21 cellular contexts compared by ENCODE assay signal in genomic region chr2:55180374-55180773, GRCh38. TPM values are rescaled to one million over a fixed set of nuclear protein-coding genes. Genes with fewer than 3 reads are reported as not detected.
DNase-seq lines count a peak whose midpoint lies in the region; ATAC-seq, FAIRE-seq and TF ChIP-seq lines count a peak whose summit lies in the region.
"Had no signal": no experiment of that assay in that cellular context is flagged by ENCODE, and none has a peak within 500 bp of the region (broad histone marks: within the 10 kb centered on the region; RNA-seq: fewer than 3 reads in every experiment).

No MANE protein-coding gene starts in this region.

- no peaks in the 10 kb centered on the region for H3K9me3 Mint-ChIP-seq in activated CD4-positive, alpha-beta memory T cell treated with anti-CD3 and anti-CD28 coated beads for 36 hours
- H3K9me3 Mint-ChIP-seq: CD4-positive, alpha-beta T cell; CD8-positive, alpha-beta T cell had no signal

- H3K27me3 ChIP-seq in HepG2 (ENCODE audit: control insufficient read depth in 1 of 2, insufficient read depth in 2 of 2, low read length in 2 of 2): no peaks in the 10 kb centered on the region
- H3K27me3 ChIP-seq in right lobe of liver: no peaks in the 10 kb centered on the region
- H3K27me3 ChIP-seq: BLaER1 treated with 17β-estradiol and CSF1 and Interleukin-3, amounts not matched to agents 10 nM and 100 nM had no signal

- DNase-seq in HepG2 (ENCODE audit: low spot score) (peak; percentile 59), right lobe of liver (no peak), left colon (no peak)
- DNase-seq in activated CD4-positive, alpha-beta memory T cell treated with anti-CD3 and anti-CD28 coated beads for 36 hours: no peak
- DNase-seq: AML-193; Caco-2; Calu3; CD4-positive, alpha-beta T cell; CD8-positive, alpha-beta T cell; DMS79 treated with DMSO at 0.1 percent for 48 hours; GF-D8 had no signal

- no peak for FAIRE-seq in HepG2 (lab: Jason Lieb, UNC)
- FAIRE-seq: A549, D721Med, G401.6, GM12891, GM19239 had no signal

- ATAC-seq in HepG2 (peak; percentile 89), right lobe of liver (no peak), left colon (peak; percentile 58), GM18870 (IDR thresholded peaks at IDR 0.05; ENCODE audit: unreplicated experiment) (no peak)
- ATAC-seq: A549; CD8-positive, alpha-beta T cell had no signal

- in situ Hi-C loops in HepG2 (cut with HindIII; ENCODE audit: extremely low pct_ligation_motif_present, low pct_unique_long_range_greater_than_20kb): no loop called here

- no peaks in the 10 kb centered on the region for H3K36me3 Mint-ChIP-seq in activated CD4-positive, alpha-beta memory T cell treated with anti-CD3 and anti-CD28 coated beads for 36 hours
- H3K36me3 Mint-ChIP-seq: CD8-positive, alpha-beta T cell had no signal

- no peak overlapping the region for H3K27ac Mint-ChIP-seq in activated CD4-positive, alpha-beta memory T cell treated with anti-CD3 and anti-CD28 coated beads for 36 hours
- H3K27ac Mint-ChIP-seq: B cell; CD4-positive, alpha-beta T cell; CD8-positive, alpha-beta T cell had no signal

- intact Hi-C loops in HepG2 (cut with micrococcal nuclease; ENCODE audit: unreplicated experiment) (no loop called here), right lobe of liver (cut with DNase I) (no loop called here), left colon (cut with DNase I, micrococcal nuclease) (no loop called here)
- intact Hi-C loops in activated CD4-positive, alpha-beta memory T cell treated with anti-CD3 and anti-CD28 coated beads for 36 hours (cut with micrococcal nuclease): no loop called here

- H3K79me2 ChIP-seq in HepG2 (ENCODE audit: insufficient read depth, low read length): no peaks in the 10 kb centered on the region

- TF ChIP-seq RAD21 in HepG2 (CRISPR knock-in tag; IDR thresholded peaks at IDR 0.05): no peak

- H3K27me3 Mint-ChIP-seq in activated CD4-positive, alpha-beta memory T cell treated with anti-CD3 and anti-CD28 coated beads for 36 hours: no peaks in the 10 kb centered on the region
- H3K27me3 Mint-ChIP-seq: B cell; CD4-positive, alpha-beta T cell had no signal

- BruUV-seq in HepG2 (replicated peaks; lab: Mats Ljungman, UMichigan): no TSS peak

- H3K36me3 ChIP-seq in HepG2 (replicated peaks in 1 of 2; ENCODE audit: control insufficient read depth in 1 of 2, insufficient read depth in 2 of 2, low read length in 2 of 2) (no peaks in the 10 kb centered on the region), right lobe of liver (no peaks in the 10 kb centered on the region)

- POLR2A ChIA-PET in HepG2 (lab: Yijun Ruan, JAX): no interaction called here
- POLR2A ChIA-PET in activated CD4-positive, alpha-beta memory T cell treated with anti-CD3 and anti-CD28 coated beads for 36 hours (lab: Charles Lee): no interaction called here

- CTCF ChIA-PET in HepG2 (lab: Yijun Ruan, JAX; ENCODE audit: low intra/inter-chr PET ratio, low total read pairs): no interaction called here
- CTCF ChIA-PET in activated CD4-positive, alpha-beta memory T cell treated with anti-CD3 and anti-CD28 coated beads for 36 hours (lab: Charles Lee): no interaction called here

- H3K9ac ChIP-seq in HepG2 (ENCODE audit: insufficient read depth, low read depth, low read length): no peak overlapping the region
- H3K9ac ChIP-seq: BLaER1 treated with 17β-estradiol and CSF1 and Interleukin-3, amounts not matched to agents 10 nM and 100 nM had no signal

- H2AFZ ChIP-seq in HepG2 (ENCODE audit: low read length): no peak overlapping the region

- H3K27ac ChIP-seq in HepG2 (ENCODE audit: extremely low read length, insufficient read depth, low read length) (no peak overlapping the region), right lobe of liver (no peak overlapping the region)
- H3K27ac ChIP-seq: 22Rv1; A549; BLaER1 treated with 17β-estradiol and CSF1 and Interleukin-3, amounts not matched to agents 10 nM and 100 nM; C4-2B had no signal

- H3K4me3 ChIP-seq in HepG2 (replicated peaks in 1 of 3; ENCODE audit: insufficient read depth in 1 of 3, low read depth in 2 of 3, low read length in 3 of 3) (no peak overlapping the region), right lobe of liver (no peak overlapping the region)
- H3K4me3 ChIP-seq: A549; BLaER1 treated with 17β-estradiol and CSF1 and Interleukin-3, amounts not matched to agents 10 nM and 100 nM had no signal

- 30% methylated on average over 2 of the region's 2 CpGs for WGBS in HepG2 (ENCODE audit: low lambda C conversion rate)
- WGBS in right lobe of liver (ENCODE audit: insufficient coverage, low coverage, low lambda C conversion rate, missing lambda C conversion rate): 93% methylated on average over 2 of the region's 2 CpGs

- TF ChIP-seq EP300 in HepG2 (IDR thresholded peaks at IDR 0.05; ENCODE audit: low read depth in 2 of 2, low read length in 2 of 2) (peak in 1 of 2 experiments; percentile 72; a peak in 1 of 4 replicates), HepG2 (CRISPR knock-in tag; IDR thresholded peaks at IDR 0.05; ENCODE audit: borderline replicate concordance) (no peak)

- peaks cover 8% of the 10 kb centered on the region for H3K4me1 Mint-ChIP-seq in activated CD4-positive, alpha-beta memory T cell treated with anti-CD3 and anti-CD28 coated beads for 36 hours (ENCODE audit: low read depth)

- TF ChIP-seq POLR2A in HepG2 (IDR thresholded peaks at IDR 0.05; ENCODE audit: insufficient read depth in 1 of 2, low read depth in 2 of 2, low read length in 2 of 2) (no peak), right lobe of liver (IDR thresholded peaks at IDR 0.05) (no peak)

- no peak overlapping the region for H3K4me2 ChIP-seq in HepG2 (ENCODE audit: low read depth, low read length)
- H3K4me2 ChIP-seq: A549; BLaER1 treated with 17β-estradiol and CSF1 and Interleukin-3, amounts not matched to agents 10 nM and 100 nM had no signal

- no peak for TF ChIP-seq CTCF in HepG2 (CRISPR knock-in tag; IDR thresholded peaks at IDR 0.05)
- TF ChIP-seq CTCF in right lobe of liver (IDR thresholded peaks at IDR 0.05): no peak

- H3K4me1 ChIP-seq in HepG2 (ENCODE audit: insufficient read depth, low read length) (peaks cover 23% of the 10 kb centered on the region), right lobe of liver (no peaks in the 10 kb centered on the region)

- no peaks in the 10 kb centered on the region for H3K9me3 ChIP-seq in HepG2 (ENCODE audit: low read length)
- H3K9me3 ChIP-seq in right lobe of liver: no peaks in the 10 kb centered on the region
- H3K9me3 ChIP-seq: A549; BLaER1 treated with 17β-estradiol and CSF1 and Interleukin-3, amounts not matched to agents 10 nM and 100 nM; Caco-2 had no signal

- H3K4me3 Mint-ChIP-seq in activated CD4-positive, alpha-beta memory T cell treated with anti-CD3 and anti-CD28 coated beads for 36 hours: no peak overlapping the region
- H3K4me3 Mint-ChIP-seq: B cell; CD4-positive, alpha-beta T cell; CD8-positive, alpha-beta T cell had no signal

- no peaks in the 10 kb centered on the region for H4K20me1 ChIP-seq in HepG2 (ENCODE audit: insufficient read depth, low read length)
- H4K20me1 ChIP-seq: BLaER1 treated with 17β-estradiol and CSF1 and Interleukin-3, amounts not matched to agents 10 nM and 100 nM had no signal

RNA-seq across cellular contexts. Expression of gene CLHC1, which starts 51.7 kb away (rescaled TPM):
- 12.1 and 12.6 TPM in 2 replicates for total RNA-seq in HepG2 (2016; rRNA removed; fragmentation: Illumina TruSeq; extraction: Trizol)
- 11.8 and 17.4 TPM in 2 replicates for total RNA-seq in HepG2 (2016; cell fraction: cytosol; rRNA removed; fragmentation: Illumina TruSeq; extraction: Trizol; ENCODE audit: low read depth)
- 5.5 and 11.3 TPM in 2 replicates for total RNA-seq in HepG2 (2016; cell fraction: insoluble cytoplasmic fraction; rRNA removed; fragmentation: Illumina TruSeq; extraction: Trizol)
- 9.1 and 10.3 TPM in 2 replicates for total RNA-seq in HepG2 (2016; cell fraction: membrane; rRNA removed; fragmentation: Illumina TruSeq; extraction: Trizol)
- 30.1 and 37.8 TPM in 2 replicates for total RNA-seq in HepG2 (2016; cell fraction: nucleus; rRNA removed; fragmentation: Illumina TruSeq; extraction: Trizol)
- 8.3 and 9.8 TPM in 2 replicates for polyA plus RNA-seq in HepG2 (2011; rRNA removed)
- polyA plus RNA-seq in HepG2 (2011; cell fraction: cytosol; rRNA removed): 3.0 and 3.5 TPM in 2 replicates
- 13.4 and 18.3 TPM in 2 replicates for polyA plus RNA-seq in HepG2 (2011; cell fraction: nucleus; rRNA removed)
- polyA plus RNA-seq in HepG2 (2012): 6.2 and 11.1 TPM in 2 replicates
- 0.94 and 3.3 TPM in 2 replicates for polyA plus RNA-seq in HepG2 (2016; cell fraction: cytosol; fragmentation: Illumina TruSeq; extraction: Trizol; ENCODE audit: low read depth)
- polyA plus RNA-seq in HepG2 (2016; cell fraction: insoluble cytoplasmic fraction; fragmentation: Illumina TruSeq; extraction: Trizol; ENCODE audit: low read depth): 5.6 and 6.0 TPM in 2 replicates
- polyA plus RNA-seq in HepG2 (2016; cell fraction: membrane; fragmentation: Illumina TruSeq; extraction: Trizol; ENCODE audit: low read depth): 1.7 and 2.3 TPM in 2 replicates
- 30.8 and 41.3 TPM in 2 replicates for polyA plus RNA-seq in HepG2 (2016; cell fraction: nucleus; fragmentation: Illumina TruSeq; extraction: Trizol; ENCODE audit: insufficient read depth, low read depth)
- polyA minus RNA-seq in HepG2 (2011; rRNA and poly(A)+ RNA removed; ENCODE audit: low replicate concordance): 8.9 and 12.5 TPM in 2 replicates
- polyA minus RNA-seq in HepG2 (2011; cell fraction: cytosol; rRNA and poly(A)+ RNA removed): 3.3 and 4.6 TPM in 2 replicates
- polyA minus RNA-seq in HepG2 (2011; cell fraction: nucleus; rRNA and poly(A)+ RNA removed): 49.1 and 55.3 TPM in 2 replicates
- total RNA-seq in right lobe of liver: 1 to 10 TPM; 1.5 to 5.0 (median 3.7) TPM
- total RNA-seq in left colon: 1 to 10 TPM; 6.5 to 8.1 TPM
- 1 to 10 TPM; 5.5 to 7.5 TPM for total RNA-seq in activated CD4-positive, alpha-beta memory T cell treated with anti-CD3 and anti-CD28 coated beads for 36 hours

RNA-seq across cellular contexts. Expression of gene RPS27A, which starts 52.1 kb away (rescaled TPM):
- 2,779 and 3,447 TPM in 2 replicates for total RNA-seq in HepG2 (2016; rRNA removed; fragmentation: Illumina TruSeq; extraction: Trizol)
- total RNA-seq in HepG2 (2016; cell fraction: cytosol; rRNA removed; fragmentation: Illumina TruSeq; extraction: Trizol; ENCODE audit: low read depth): 3,724 and 4,228 TPM in 2 replicates
- total RNA-seq in HepG2 (2016; cell fraction: insoluble cytoplasmic fraction; rRNA removed; fragmentation: Illumina TruSeq; extraction: Trizol): 2,787 and 3,487 TPM in 2 replicates
- 5,337 and 5,584 TPM in 2 replicates for total RNA-seq in HepG2 (2016; cell fraction: membrane; rRNA removed; fragmentation: Illumina TruSeq; extraction: Trizol)
- 970 and 1,023 TPM in 2 replicates for total RNA-seq in HepG2 (2016; cell fraction: nucleus; rRNA removed; fragmentation: Illumina TruSeq; extraction: Trizol)
- 2,422 and 3,269 TPM in 2 replicates for polyA plus RNA-seq in HepG2 (2011; rRNA removed)
- polyA plus RNA-seq in HepG2 (2011; cell fraction: cytosol; rRNA removed): 2,304 and 3,147 TPM in 2 replicates
- polyA plus RNA-seq in HepG2 (2011; cell fraction: nucleus; rRNA removed): 359 and 512 TPM in 2 replicates
- 3,631 and 4,280 TPM in 2 replicates for polyA plus RNA-seq in HepG2 (2012)
- polyA plus RNA-seq in HepG2 (2016; cell fraction: cytosol; fragmentation: Illumina TruSeq; extraction: Trizol; ENCODE audit: low read depth): 4,950 and 4,974 TPM in 2 replicates
- polyA plus RNA-seq in HepG2 (2016; cell fraction: insoluble cytoplasmic fraction; fragmentation: Illumina TruSeq; extraction: Trizol; ENCODE audit: low read depth): 3,258 and 3,662 TPM in 2 replicates
- polyA plus RNA-seq in HepG2 (2016; cell fraction: membrane; fragmentation: Illumina TruSeq; extraction: Trizol; ENCODE audit: low read depth): 5,339 and 5,592 TPM in 2 replicates
- 1,724 and 1,834 TPM in 2 replicates for polyA plus RNA-seq in HepG2 (2016; cell fraction: nucleus; fragmentation: Illumina TruSeq; extraction: Trizol; ENCODE audit: insufficient read depth, low read depth)
- 125 and 308 TPM in 2 replicates for polyA minus RNA-seq in HepG2 (2011; rRNA and poly(A)+ RNA removed; ENCODE audit: low replicate concordance)
- 415 and 421 TPM in 2 replicates for polyA minus RNA-seq in HepG2 (2011; cell fraction: cytosol; rRNA and poly(A)+ RNA removed)
- 265 and 307 TPM in 2 replicates for polyA minus RNA-seq in HepG2 (2011; cell fraction: nucleus; rRNA and poly(A)+ RNA removed)
- total RNA-seq in right lobe of liver: 100 to 1,000 TPM; 241 to 478 (median 297) TPM
- 100 to 1,000 TPM; 656 to 661 TPM for total RNA-seq in left colon
- 1,000 to 10,000 TPM; 1,372 to 1,402 TPM for total RNA-seq in activated CD4-positive, alpha-beta memory T cell treated with anti-CD3 and anti-CD28 coated beads for 36 hours

Comparison
In these comparisons a context has a peak if more than half of its experiments do, and no peak if none do; other contexts are left out.
1. ATAC-seq: peak in HepG2 (single experiment) and left colon (single experiment); none in right lobe of liver (0 of 4) and GM18870 (single experiment).